ENCODE assay signal across 10 cellular contexts in genomic region chr11:84899740-84900139, GRCh38.
DNase-seq lines count a peak whose midpoint lies in the region; ATAC-seq and TF ChIP-seq lines count a peak whose summit lies in the region.
"Had no signal": no experiment of that assay in that cellular context is flagged by ENCODE, and none has a peak within 500 bp of the region (broad histone marks: within the 10 kb centered on the region; RNA-seq: fewer than 3 reads in every experiment).

No MANE protein-coding gene starts in this region.

- peak; percentile 44; the same call in 2 of the 3 replicates for TF ChIP-seq CTCF in GM12872 (IDR thresholded peaks at IDR 0.05; ENCODE audit: insufficient read depth, low read depth, low read length)

- DNase-seq in SK-N-DZ (ENCODE audit: low spot score) (peak; percentile 28), kidney glomerular epithelial cell (lab: John Stamatoyannopoulos, UW) (peak; percentile 19), D341Med (ENCODE audit: low spot score) (no peak), GF-D8 (lab: John Stamatoyannopoulos, UW) (no peak)
- DNase-seq: body of pancreas, substantia nigra had no signal

- ATAC-seq in HG02870 (IDR thresholded peaks at IDR 0.05; ENCODE audit: unreplicated experiment) (peak; percentile 44), HG03095 (IDR thresholded peaks at IDR 0.05; ENCODE audit: unreplicated experiment) (no peak), HG02763 (IDR thresholded peaks at IDR 0.05; ENCODE audit: unreplicated experiment) (no peak)
- ATAC-seq: body of pancreas had no signal

Comparison
In these comparisons a context has a peak if more than half of its experiments do, and no peak if none do; other contexts are left out.
1. DNase-seq: peak in SK-N-DZ (single experiment) and kidney glomerular epithelial cell (single experiment); none in D341Med (single experiment) and GF-D8 (single experiment).